Comparison of ENCODE assay signal across 8 cellular contexts in the genomic region with DNA sequence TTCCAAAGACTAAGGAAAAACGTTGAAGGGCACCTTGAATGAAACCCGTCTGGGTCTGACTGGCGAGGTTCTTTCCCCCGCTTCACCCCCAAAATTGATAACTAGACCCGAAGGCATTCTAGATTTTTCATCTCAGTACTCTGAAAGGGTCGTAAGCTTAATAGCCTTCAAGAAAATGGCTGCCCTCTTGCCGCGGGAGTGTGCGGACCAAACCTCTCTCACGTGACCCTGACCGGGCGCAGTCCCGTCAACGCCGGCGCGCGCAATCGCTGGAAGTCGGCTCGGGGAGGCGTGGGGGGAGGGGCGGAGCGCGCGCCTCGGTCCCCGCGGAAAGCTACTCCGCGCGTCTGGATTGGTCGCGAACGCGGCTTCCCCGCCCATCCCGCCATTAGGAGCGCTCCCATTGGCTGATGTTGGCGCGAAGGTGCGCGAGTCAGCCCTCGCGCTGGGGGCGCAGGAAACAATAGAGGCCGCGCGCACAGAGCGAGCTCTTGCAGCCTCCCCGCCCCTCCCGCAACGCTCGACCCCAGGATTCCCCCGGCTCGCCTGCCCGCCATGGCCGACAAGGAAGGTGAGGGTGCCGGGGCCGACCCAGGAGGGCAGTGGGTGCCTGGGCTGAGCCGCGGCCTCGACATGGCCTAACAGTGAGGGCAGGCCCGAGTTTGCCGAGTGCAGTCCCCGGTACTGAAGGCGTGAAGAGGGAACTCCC. TPM values are rescaled to one million over a fixed set of nuclear protein-coding genes. Genes with fewer than 3 reads are reported as not detected.
DNase-seq lines count a peak whose midpoint lies in the region; ATAC-seq and TF ChIP-seq lines count a peak whose summit lies in the region.

RBBP4 (plus strand) TSS at position 457 of the 709 bp plus-strand sequence; CDS start at position 556, 99 bp downstream.

- POLR2A ChIA-PET in Panc1 (lab: Charles Lee): interaction anchor here (0.6 kb wide), 3 partner anchors 22 to 330 kb away, joined by 4 to 5 read pairs (median 4); no protein-coding TSS in a partner anchor

- H3K36me3 ChIP-seq in Panc1 (ENCODE audit: control insufficient read depth, insufficient read depth, low read length) (peaks cover 26% of the 10 kb centered on the region), muscle layer of duodenum (ENCODE audit: control insufficient read depth in 1 of 2, insufficient read depth in 2 of 2, low read length in 2 of 2) (peaks cover 6 to 15% of the 10 kb centered on the region in 2 donors)

- H3K27ac ChIP-seq in Panc1 (ENCODE audit: low read length): peak within 1 kb of the TSS; percentile 99
- H3K27ac ChIP-seq in muscle layer of duodenum (ENCODE audit: low read length): peak within 1 kb of the TSS; percentile 100

- peak; percentile 81 for ATAC-seq in GM21723 (IDR thresholded peaks at IDR 0.05; ENCODE audit: unreplicated experiment)
- peak; percentile 96 for ATAC-seq in Panc1
- ATAC-seq in activated T-cell treated with anti-CD3 and anti-CD28 coated beads, Interleukin-2, amount 50 U/mL, for 4 hours: peak; percentile 91
- ATAC-seq in esophagus mucosa: peak; percentile 96

- H3K4me3 ChIP-seq in Panc1 (ENCODE audit: low read depth in 2 of 2, low read length in 2 of 2) (peak within 1 kb of the TSS; percentile 93 to 100), muscle layer of duodenum (ENCODE audit: low read depth in 1 of 2, low read length in 2 of 2) (peak within 1 kb of the TSS; percentile 85 to 86)

- peak within 1 kb of the TSS; percentile 99 for H3K4me3 Mint-ChIP-seq in activated T-cell treated with anti-CD3 and anti-CD28 coated beads, Interleukin-2, amount 50 U/mL, for 4 hours

- intact Hi-C loops in Panc1 (cut with micrococcal nuclease; ENCODE audit: unreplicated experiment): no loop called here

- peaks cover 33% of the 10 kb centered on the region for H3K36me3 Mint-ChIP-seq in activated T-cell treated with anti-CD3 and anti-CD28 coated beads, Interleukin-2, amount 50 U/mL, for 4 hours (ENCODE audit: insufficient read depth)

- H3K4me1 Mint-ChIP-seq in activated T-cell treated with anti-CD3 and anti-CD28 coated beads, Interleukin-2, amount 50 U/mL, for 4 hours (ENCODE audit: low read depth): peaks cover 48% of the 10 kb centered on the region

- no peak for TF ChIP-seq CTCF in Panc1 (IDR thresholded peaks at IDR 0.05)

- H3K4me1 ChIP-seq in Panc1 (ENCODE audit: control insufficient read depth, insufficient read depth, low read length) (peaks cover 10% of the 10 kb centered on the region; the same call in 1 of the 2 replicates), muscle layer of duodenum (ENCODE audit: control insufficient read depth in 1 of 2, insufficient read depth in 2 of 2, low read length in 2 of 2) (peaks cover 12 to 34% of the 10 kb centered on the region in 2 donors)

- DNase-seq in DMS53 (lab: John Stamatoyannopoulos, UW) (peak; percentile 99), KG1 (lab: John Stamatoyannopoulos, UW) (peak; percentile 97), Panc1 (ENCODE audit: low read depth, low spot score) (peak; percentile 83)
- peak; percentile 99 for DNase-seq in activated T-cell treated with anti-CD3 and anti-CD28 coated beads, Interleukin-2, amount 50 U/mL, for 4 hours
- DNase-seq in stimulated activated CD8-positive, alpha-beta memory T cell treated with anti-CD3 and anti-CD28 coated beads, Interleukin-7, amount 100 ng/mL, for 4 hours (ENCODE audit: low read depth in 2 of 2): peak; percentile 93 to 99

- no peaks in the 10 kb centered on the region for H3K9me3 ChIP-seq in Panc1 (ENCODE audit: control insufficient read depth, insufficient read depth, low read depth, low read length)
- H3K9me3 ChIP-seq in muscle layer of duodenum (ENCODE audit: control insufficient read depth in 1 of 2, low read length in 2 of 2): no peaks in the 10 kb centered on the region

- H3K27me3 Mint-ChIP-seq in activated T-cell treated with anti-CD3 and anti-CD28 coated beads, Interleukin-2, amount 50 U/mL, for 4 hours (ENCODE audit: low read depth): no peaks in the 10 kb centered on the region

- CTCF ChIA-PET in Panc1 (lab: Charles Lee): interaction anchor here (1.1 kb wide), 1 partner anchor 131 kb away, joined by 4 read pairs; no protein-coding TSS in a partner anchor

- no TSS peak for BruUV-seq in Panc1 (replicated peaks; lab: Mats Ljungman, UMichigan)

- H3K27me3 ChIP-seq in Panc1 (ENCODE audit: control insufficient read depth, insufficient read depth, low read length): no peaks in the 10 kb centered on the region
- no peaks in the 10 kb centered on the region for H3K27me3 ChIP-seq in muscle layer of duodenum (ENCODE audit: low read depth, low read length)

- in situ Hi-C loops in Panc1 (cut with HindIII; ENCODE audit: low pct_unique_long_range_greater_than_20kb, low sequenced_read_pairs): no loop called here

- H3K9me3 Mint-ChIP-seq in activated T-cell treated with anti-CD3 and anti-CD28 coated beads, Interleukin-2, amount 50 U/mL, for 4 hours: no peaks in the 10 kb centered on the region

RNA-seq across cellular contexts. Expression of gene RBBP4, which starts in this region (rescaled TPM):
- total RNA-seq in Panc1 (2021; ENCODE audit: unreplicated experiment) (376 TPM), esophagus mucosa (95.8 TPM)
- 254 TPM for polyA plus RNA-seq in Panc1 (2012; ENCODE audit: insufficient read length)
- total RNA-seq in activated T-cell treated with anti-CD3 and anti-CD28 coated beads, Interleukin-2, amount 50 U/mL, for 4 hours: 100 to 1,000 TPM; 243 to 248 (median 243) TPM

Comparison
In these comparisons a context has a peak if more than half of its experiments do, and no peak if none do; other contexts are left out.
1. Peak in every context shown above with its lines: DNase-seq, ATAC-seq, H3K4me3 ChIP-seq and H3K27ac ChIP-seq.